Comparison of ENCODE assay signal across 8 cellular contexts in the genomic region with DNA sequence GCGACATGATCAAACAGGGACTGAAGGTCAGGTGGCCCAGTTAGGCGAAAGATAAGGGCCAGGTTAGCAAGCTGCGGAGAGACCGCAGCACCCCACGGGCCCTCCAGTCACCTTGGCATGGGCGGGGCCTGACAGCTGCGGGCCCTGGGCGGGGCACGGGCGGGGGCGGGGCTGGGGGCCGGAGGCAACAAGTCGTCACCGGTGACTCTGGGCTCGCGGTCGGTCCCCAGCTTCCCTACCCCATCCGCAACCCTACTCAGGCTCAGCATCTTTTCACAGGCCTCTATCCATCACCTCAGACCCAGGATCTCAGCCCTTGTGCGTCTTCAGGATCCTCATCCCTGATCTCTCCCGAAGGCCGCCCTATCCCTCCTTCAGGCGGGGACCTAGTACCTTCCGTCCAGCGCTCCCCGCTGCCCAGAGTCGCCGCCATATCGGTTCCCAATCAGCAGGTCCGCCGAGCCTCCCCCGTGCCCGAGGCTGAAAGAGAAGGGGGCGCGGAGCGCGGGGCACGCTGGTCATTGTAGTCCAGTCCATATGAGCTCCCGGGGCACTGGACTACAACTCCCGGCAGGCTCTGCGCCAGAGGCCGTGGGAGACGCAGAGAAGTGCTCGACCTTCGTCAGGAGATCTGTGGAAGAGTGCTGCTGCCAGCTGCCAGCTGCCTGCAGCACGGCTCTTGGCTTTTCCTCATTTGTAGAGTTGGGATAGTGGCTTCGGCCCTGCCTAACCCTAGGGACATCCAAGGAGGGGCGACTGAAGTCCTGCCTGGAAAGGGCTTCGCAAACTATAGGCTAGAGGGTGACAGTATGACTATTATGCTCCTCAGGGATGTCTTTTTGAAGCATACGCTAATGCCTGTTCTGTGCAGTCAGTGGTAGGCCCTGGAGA. TPM values are rescaled to one million over a fixed set of nuclear protein-coding genes. Genes with fewer than 3 reads are reported as not detected.
A peak's percentile ranks its signal among the peaks of the same experiment; 100 is the strongest.
DNase-seq lines count a peak whose midpoint lies in the region; TF ChIP-seq lines count a peak whose summit lies in the region.

A gene (minus strand): TSS at position 513 of the 891 bp plus-strand sequence. CDS start 80 bp downstream, at position 433.

- peak within 1 kb of the TSS; percentile 98 for H3K4me3 Mint-ChIP-seq in neural progenitor cell

- H3K27ac ChIP-seq in HEK293 (ENCODE audit: extremely low read depth, low read depth, low read length) (peak within 1 kb of the TSS; percentile 88), SJSA1 (peak within 1 kb of the TSS; percentile 85), neural progenitor cell (peak within 1 kb of the TSS; percentile 77), subcutaneous abdominal adipose tissue (ENCODE audit: low read depth, low read length) (peak within 1 kb of the TSS; percentile 87)

- H4K20me1 ChIP-seq in neural progenitor cell (ENCODE audit: low read depth): peaks cover 6% of the 10 kb centered on the region

- no peaks in the 10 kb centered on the region for H3K27me3 ChIP-seq in SJSA1 (replicated peaks)
- H3K27me3 ChIP-seq in neural progenitor cell: no peaks in the 10 kb centered on the region
- H3K27me3 ChIP-seq in subcutaneous abdominal adipose tissue (ENCODE audit: control insufficient read depth in 5 of 5, insufficient read depth in 4 of 5, low read length in 5 of 5): no peaks in the 10 kb centered on the region

- POLR2A ChIA-PET in HEK293 (lab: Yijun Ruan, JAX): interaction anchor here (0.5 to 1.9 kb wide), 26 partner anchors 9 to 241 kb away, joined by 3 to 21 read pairs (median 4); a partner anchor contains a TSS

- no peaks in the 10 kb centered on the region for H3K9me3 Mint-ChIP-seq in neural progenitor cell

- H3K4me2 ChIP-seq in neural progenitor cell: peak within 1 kb of the TSS; percentile 88

- H3K9ac ChIP-seq in neural progenitor cell: peak within 1 kb of the TSS; percentile 56
- peak within 1 kb of the TSS; percentile 38 to 93 (median 89) for H3K9ac ChIP-seq in subcutaneous abdominal adipose tissue (ENCODE audit: low read length in 5 of 5)

- peak within 1 kb of the TSS; percentile 95 for H2AFZ ChIP-seq in neural progenitor cell (replicated peaks)

- DNase-seq in GDM1 (lab: John Stamatoyannopoulos, UW): peak; percentile 79
- peak; percentile 81 for DNase-seq in MV-4-11 (lab: John Stamatoyannopoulos, UW)
- DNase-seq in SJSA1 (ENCODE audit: low read depth in 1 of 2, low spot score in 2 of 2): peak; percentile 89 to 97
- DNase-seq in activated naive CD4-positive, alpha-beta T cell (lab: John Stamatoyannopoulos, UW): peak; percentile 56 to 88 (median 69)
- peak; percentile 80 for DNase-seq in foreskin melanocyte
- peak; percentile 97 for DNase-seq in neural progenitor cell (ENCODE audit: low spot score)

- H3K36me3 ChIP-seq in HEK293 (ENCODE audit: control insufficient read depth in 2 of 2, insufficient read depth in 1 of 2, low read length in 2 of 2): peaks cover 24 to 25% of the 10 kb centered on the region in 2 experiments
- H3K36me3 ChIP-seq in SJSA1: no peaks in the 10 kb centered on the region; the same call in none of the 2 replicates
- H3K36me3 ChIP-seq in neural progenitor cell: peaks cover 4% of the 10 kb centered on the region
- H3K36me3 ChIP-seq in subcutaneous abdominal adipose tissue (ENCODE audit: control insufficient read depth in 5 of 5, insufficient read depth in 5 of 5, low read length in 5 of 5): peaks cover 0 to 2% (median 0%) of the 10 kb centered on the region in 5 donors

- H3K27me3 Mint-ChIP-seq in neural progenitor cell (ENCODE audit: insufficient read depth, low read depth): peaks cover 9% of the 10 kb centered on the region

- peak within 1 kb of the TSS; percentile 80 for H3K4me3 ChIP-seq in HEK293 (ENCODE audit: low read depth, low read length)
- H3K4me3 ChIP-seq in SJSA1: peak within 1 kb of the TSS; percentile 77
- H3K4me3 ChIP-seq in neural progenitor cell: peak within 1 kb of the TSS; percentile 70
- H3K4me3 ChIP-seq in subcutaneous abdominal adipose tissue (ENCODE audit: low read depth in 1 of 5, low read length in 5 of 5): peak within 1 kb of the TSS; percentile 84 to 96 (median 93)

- H3K9me3 ChIP-seq in HEK293 (ENCODE audit: control insufficient read depth, insufficient read depth, low read depth, low read length) (no peaks in the 10 kb centered on the region), SJSA1 (replicated peaks) (no peaks in the 10 kb centered on the region), neural progenitor cell (ENCODE audit: low read depth) (no peaks in the 10 kb centered on the region), subcutaneous abdominal adipose tissue (ENCODE audit: control insufficient read depth in 5 of 5, low read length in 5 of 5) (no peaks in the 10 kb centered on the region)

- H3K4me1 ChIP-seq in HEK293 (ENCODE audit: control insufficient read depth, insufficient read depth, low read length) (peaks cover 9% of the 10 kb centered on the region), SJSA1 (replicated peaks) (peaks cover 23% of the 10 kb centered on the region), neural progenitor cell (peaks cover 11% of the 10 kb centered on the region), subcutaneous abdominal adipose tissue (ENCODE audit: control insufficient read depth in 5 of 5, insufficient read depth in 5 of 5, low read length in 5 of 5) (peaks cover 4 to 15% (median 12%) of the 10 kb centered on the region in 5 donors)

- peaks cover 28% of the 10 kb centered on the region for H3K4me1 Mint-ChIP-seq in neural progenitor cell

- peaks cover 6% of the 10 kb centered on the region for H3K79me2 ChIP-seq in neural progenitor cell (ENCODE audit: low read depth)

- CTCF ChIA-PET in HEK293 (lab: Yijun Ruan, JAX): interaction anchor here (0.6 to 4.2 kb wide), 5 partner anchors 9 to 1576 kb away, joined by 3 to 28 read pairs (median 6); no protein-coding TSS in a partner anchor

- peaks cover 9% of the 10 kb centered on the region for H3F3A ChIP-seq in neural progenitor cell (ENCODE audit: low read depth)

- TF ChIP-seq CTCF in HEK293 (tag by site-specific recombination; IDR thresholded peaks at IDR 0.05): peak; percentile 38; the same call in 1 of the 2 replicates
- TF ChIP-seq CTCF in neural progenitor cell (IDR thresholded peaks at IDR 0.05): no peak

- peaks cover 6% of the 10 kb centered on the region for H3K36me3 Mint-ChIP-seq in neural progenitor cell

- peak within 1 kb of the TSS; percentile 98 for H3K27ac Mint-ChIP-seq in neural progenitor cell

TF ChIP-seq in HEK293, 187 proteins besides CTCF, POLR2A, EP300 and RAD21 (continues in another document):
- no peak for TF ChIP-seq ZNF138 (tag by site-specific recombination; IDR thresholded peaks at IDR 0.05; ENCODE audit: borderline replicate concordance)
- peak; percentile 57 for TF ChIP-seq KLF1 (tag by site-specific recombination; IDR thresholded peaks at IDR 0.05)
- TF ChIP-seq ZNF654 (tag by site-specific recombination; IDR thresholded peaks at IDR 0.05; ENCODE audit: low read depth): no peak
- TF ChIP-seq, protein P1, sequence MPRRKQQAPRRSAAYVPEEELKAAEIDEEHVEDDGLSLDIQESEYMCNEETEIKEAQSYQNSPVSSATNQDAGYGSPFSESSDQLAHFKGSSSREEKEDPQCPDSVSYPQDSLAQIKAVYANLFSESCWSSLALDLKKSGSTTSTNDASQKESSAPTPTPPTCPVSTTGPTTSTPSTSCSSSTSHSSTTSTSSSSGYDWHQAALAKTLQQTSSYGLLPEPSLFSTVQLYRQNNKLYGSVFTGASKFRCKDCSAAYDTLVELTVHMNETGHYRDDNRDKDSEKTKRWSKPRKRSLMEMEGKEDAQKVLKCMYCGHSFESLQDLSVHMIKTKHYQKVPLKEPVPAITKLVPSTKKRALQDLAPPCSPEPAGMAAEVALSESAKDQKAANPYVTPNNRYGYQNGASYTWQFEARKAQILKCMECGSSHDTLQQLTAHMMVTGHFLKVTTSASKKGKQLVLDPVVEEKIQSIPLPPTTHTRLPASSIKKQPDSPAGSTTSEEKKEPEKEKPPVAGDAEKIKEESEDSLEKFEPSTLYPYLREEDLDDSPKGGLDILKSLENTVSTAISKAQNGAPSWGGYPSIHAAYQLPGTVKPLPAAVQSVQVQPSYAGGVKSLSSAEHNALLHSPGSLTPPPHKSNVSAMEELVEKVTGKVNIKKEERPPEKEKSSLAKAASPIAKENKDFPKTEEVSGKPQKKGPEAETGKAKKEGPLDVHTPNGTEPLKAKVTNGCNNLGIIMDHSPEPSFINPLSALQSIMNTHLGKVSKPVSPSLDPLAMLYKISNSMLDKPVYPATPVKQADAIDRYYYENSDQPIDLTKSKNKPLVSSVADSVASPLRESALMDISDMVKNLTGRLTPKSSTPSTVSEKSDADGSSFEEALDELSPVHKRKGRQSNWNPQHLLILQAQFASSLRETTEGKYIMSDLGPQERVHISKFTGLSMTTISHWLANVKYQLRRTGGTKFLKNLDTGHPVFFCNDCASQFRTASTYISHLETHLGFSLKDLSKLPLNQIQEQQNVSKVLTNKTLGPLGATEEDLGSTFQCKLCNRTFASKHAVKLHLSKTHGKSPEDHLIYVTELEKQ (tag by site-specific recombination; IDR thresholded peaks at IDR 0.05; ENCODE audit: borderline replicate concordance): peak; percentile 58; the same call in 1 of the 2 replicates
- no peak for TF ChIP-seq ZNF292 (tag by site-specific recombination; IDR thresholded peaks at IDR 0.05; ENCODE audit: borderline replicate concordance, low read depth)
- peak; percentile 100 for TF ChIP-seq ZBTB17 (tag by site-specific recombination; IDR thresholded peaks at IDR 0.05)
- TF ChIP-seq ZNF366 (tag by site-specific recombination; conservative IDR thresholded peaks at IDR 0.05): peak; percentile 82
- TF ChIP-seq, protein P2, sequence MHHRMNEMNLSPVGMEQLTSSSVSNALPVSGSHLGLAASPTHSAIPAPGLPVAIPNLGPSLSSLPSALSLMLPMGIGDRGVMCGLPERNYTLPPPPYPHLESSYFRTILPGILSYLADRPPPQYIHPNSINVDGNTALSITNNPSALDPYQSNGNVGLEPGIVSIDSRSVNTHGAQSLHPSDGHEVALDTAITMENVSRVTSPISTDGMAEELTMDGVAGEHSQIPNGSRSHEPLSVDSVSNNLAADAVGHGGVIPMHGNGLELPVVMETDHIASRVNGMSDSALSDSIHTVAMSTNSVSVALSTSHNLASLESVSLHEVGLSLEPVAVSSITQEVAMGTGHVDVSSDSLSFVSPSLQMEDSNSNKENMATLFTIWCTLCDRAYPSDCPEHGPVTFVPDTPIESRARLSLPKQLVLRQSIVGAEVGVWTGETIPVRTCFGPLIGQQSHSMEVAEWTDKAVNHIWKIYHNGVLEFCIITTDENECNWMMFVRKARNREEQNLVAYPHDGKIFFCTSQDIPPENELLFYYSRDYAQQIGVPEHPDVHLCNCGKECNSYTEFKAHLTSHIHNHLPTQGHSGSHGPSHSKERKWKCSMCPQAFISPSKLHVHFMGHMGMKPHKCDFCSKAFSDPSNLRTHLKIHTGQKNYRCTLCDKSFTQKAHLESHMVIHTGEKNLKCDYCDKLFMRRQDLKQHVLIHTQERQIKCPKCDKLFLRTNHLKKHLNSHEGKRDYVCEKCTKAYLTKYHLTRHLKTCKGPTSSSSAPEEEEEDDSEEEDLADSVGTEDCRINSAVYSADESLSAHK (tag by site-specific recombination; IDR thresholded peaks at IDR 0.05): peak; percentile 59; the same call in 1 of the 2 replicates
- no peak for TF ChIP-seq ZNF350 (tag by site-specific recombination; IDR thresholded peaks at IDR 0.05)

RNA-seq across cellular contexts. Expression of the gene that starts here (rescaled TPM):
- 4.7 and 12.1 TPM in 2 replicates for total RNA-seq in SJSA1 (2014; rRNA removed; shearing (Covaris generic))
- total RNA-seq in neural progenitor cell (ENCODE audit: low replicate concordance): 13.7 and 21.7 TPM in 2 replicates

Comparison
In these comparisons a context has a peak if more than half of its experiments do, and no peak if none do; other contexts are left out.
1. Peak in every context shown above with its lines: DNase-seq, H3K4me3 ChIP-seq and H3K27ac ChIP-seq.